In genomic region chr18:48695671-48696070, GRCh38 we compare ENCODE assay signal across 28 cellular contexts.
"Had no signal": no experiment of that assay in that cellular context is flagged by ENCODE, and none has a peak within 500 bp of the region (broad histone marks: within the 10 kb centered on the region; RNA-seq: fewer than 3 reads in every experiment).

No MANE protein-coding gene starts in this region.

- H3K4me3 Mint-ChIP-seq: endodermal cell; immature natural killer cell; memory B cell; natural killer cell; stimulated activated naive B cell treated with anti-CD40 and anti-IgM and Interleukin-4, amounts not matched to agents 10 μg/mL and 1 μg/mL and 100 μg/mL, for 72 hours; type B pancreatic cell had no signal

- H3K4me1 ChIP-seq: esophagus squamous epithelium, stomach, testis, uterus had no signal

- H3K36me3 Mint-ChIP-seq: natural killer cell had no signal

- H3K9me3 Mint-ChIP-seq: endodermal cell; immature natural killer cell; memory B cell; natural killer cell; stimulated activated naive B cell treated with anti-CD40 and anti-IgM and Interleukin-4, amounts not matched to agents 10 μg/mL and 1 μg/mL and 100 μg/mL, for 72 hours; type B pancreatic cell had no signal

- H3K4me1 Mint-ChIP-seq: endodermal cell had no signal

- DNase-seq: cerebellar nuclear complex; cortex of kidney; effector CD8-positive, alpha-beta T cell; endodermal cell; erythroblast; esophagus squamous epithelium; hypothalamus; immature natural killer cell; islet precursor cell; kidney glomerular epithelial cell; left colon; left ventricle myocardium superior; lower lobe of right lung; natural killer cell; occipital lobe; ovary; psoas muscle; right cardiac atrium; stimulated activated CD4-positive, alpha-beta T cell treated with anti-CD3 and anti-CD28 coated beads, Interleukin-15, amount 100 ng/mL, for 24 hours; stimulated activated CD4-positive, alpha-beta T cell treated with anti-CD3 and anti-CD28 coated beads, Interleukin-2, amount 100 ng/mL, for 48 hours; stimulated activated naive B cell treated with anti-CD40 and anti-IgM and Interleukin-4, amounts not matched to agents 10 μg/mL and 1 μg/mL and 100 μg/mL, for 72 hours; stomach; testis; tibial artery; uterus had no signal

- H3K27ac Mint-ChIP-seq: endodermal cell; immature natural killer cell; memory B cell; natural killer cell; stimulated activated naive B cell treated with anti-CD40 and anti-IgM and Interleukin-4, amounts not matched to agents 10 μg/mL and 1 μg/mL and 100 μg/mL, for 72 hours; type B pancreatic cell had no signal

- H3K36me3 ChIP-seq: lower lobe of right lung, ovary, uterus had no signal

- H3K27me3 ChIP-seq: esophagus squamous epithelium, ovary, stomach, testis, tibial artery, uterus had no signal

- H3K9me3 ChIP-seq: esophagus squamous epithelium, lower lobe of right lung, ovary, psoas muscle, stomach, testis, tibial artery, uterus had no signal

- H3K27ac ChIP-seq: esophagus squamous epithelium, lower lobe of right lung, ovary, psoas muscle, skin epidermis, stomach, testis, tibial artery, uterus had no signal

- ATAC-seq: left colon; left ventricle myocardium superior; lower lobe of right lung; natural killer cell; psoas muscle; stimulated activated naive B cell treated with anti-CD40 and anti-IgM and Interleukin-4, amounts not matched to agents 10 μg/mL and 1 μg/mL and 100 μg/mL, for 72 hours had no signal

- H3K27me3 Mint-ChIP-seq: memory B cell; stimulated activated naive B cell treated with anti-CD40 and anti-IgM and Interleukin-4, amounts not matched to agents 10 μg/mL and 1 μg/mL and 100 μg/mL, for 72 hours; type B pancreatic cell had no signal

- H3K4me3 ChIP-seq: esophagus squamous epithelium, lower lobe of right lung, ovary, psoas muscle, skin epidermis, stomach, testis, tibial artery, uterus had no signal
